Comparison of ENCODE assay signal across 19 cellular contexts in the genomic region with DNA sequence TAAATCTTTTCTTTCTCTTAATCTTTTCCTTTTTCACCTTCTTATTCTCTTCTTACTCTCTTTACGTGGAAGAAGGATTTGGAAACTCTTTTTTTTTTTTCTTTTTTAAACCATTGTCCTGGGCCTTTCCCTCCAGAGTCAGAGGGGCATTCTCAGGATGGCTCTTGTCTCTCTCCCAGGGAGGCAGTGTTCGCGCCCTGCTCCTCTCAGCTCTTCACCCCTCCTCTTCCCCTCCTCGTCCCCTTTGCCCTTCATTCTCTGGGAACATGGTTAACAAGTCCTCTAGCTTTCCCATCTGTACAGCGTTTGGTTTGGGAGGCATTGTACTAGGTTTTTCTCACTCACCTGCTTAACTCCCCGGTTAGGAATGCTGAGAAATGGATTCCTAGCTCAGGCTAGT.
"Had no signal": no experiment of that assay in that cellular context is flagged by ENCODE, and none has a peak within 500 bp of the region (broad histone marks: within the 10 kb centered on the region; RNA-seq: fewer than 3 reads in every experiment).

No MANE protein-coding gene starts in this region.

- H3K27ac ChIP-seq: esophagus squamous epithelium, gastroesophageal sphincter, neutrophil, spleen, tibial artery, upper lobe of left lung, uterus had no signal

- H3K4me1 ChIP-seq: esophagus squamous epithelium, gastroesophageal sphincter, spleen, tibial artery, upper lobe of left lung, uterus had no signal

- DNase-seq: esophagus squamous epithelium; foreskin fibroblast; glutamatergic neuron; left colon; left ventricle myocardium superior; mesendoderm; naive B cell; posterior cingulate gyrus; spleen; stimulated activated CD4-positive, alpha-beta T cell treated with anti-CD3 and anti-CD28 coated beads, Interleukin-15, amount 100 ng/mL, for 24 hours; stimulated activated CD4-positive, alpha-beta T cell treated with anti-CD3 and anti-CD28 coated beads, Interleukin-1b, Interleukin-23, amount 100 ng/mL, for 48 hours; stimulated activated CD4-positive, alpha-beta T cell treated with anti-CD3 and anti-CD28 coated beads, Interleukin-4, amount 100 ng/mL, for 24 hours; tibial artery; upper lobe of left lung; uterus had no signal

- ATAC-seq: gastroesophageal sphincter; left colon; left ventricle myocardium superior; sciatic nerve; stimulated activated memory B cell treated with anti-CD40 and anti-IgM and Interleukin-4, amounts not matched to agents 10 μg/mL and 1 μg/mL and 100 μg/mL, for 72 hours had no signal

- H3K9me3 ChIP-seq: esophagus squamous epithelium, gastroesophageal sphincter, neutrophil, tibial artery, upper lobe of left lung, uterus had no signal

- H3K4me3 ChIP-seq: esophagus squamous epithelium, gastroesophageal sphincter, spleen, tibial artery, upper lobe of left lung, uterus had no signal

- H3K27me3 ChIP-seq: esophagus squamous epithelium, gastroesophageal sphincter, neutrophil, spleen, tibial artery, upper lobe of left lung, uterus had no signal

- H3K36me3 ChIP-seq: esophagus squamous epithelium, gastroesophageal sphincter, neutrophil, spleen, tibial artery, upper lobe of left lung, uterus had no signal
